Comparison of ENCODE assay signal across 19 cellular contexts in genomic region chr15:42344763-42345162, GRCh38. TPM values are rescaled to one million over a fixed set of nuclear protein-coding genes. Genes with fewer than 3 reads are reported as not detected.
DNase-seq lines count a peak whose midpoint lies in the region; ATAC-seq, FAIRE-seq and TF ChIP-seq lines count a peak whose summit lies in the region.
"Had no signal": no experiment of that assay in that cellular context is flagged by ENCODE, and none has a peak within 500 bp of the region (broad histone marks: within the 10 kb centered on the region; RNA-seq: fewer than 3 reads in every experiment).

No MANE protein-coding gene starts in this region.

- H3K9me3 ChIP-seq in liver (ENCODE audit: control insufficient read depth in 4 of 4, low read length in 3 of 4) (no peaks in the 10 kb centered on the region), HepG2 (ENCODE audit: low read length) (no peaks in the 10 kb centered on the region), heart right ventricle (no peaks in the 10 kb centered on the region)
- H3K9me3 ChIP-seq: MG63, upper lobe of right lung had no signal

- peaks cover 6 to 63% (median 24%) of the 10 kb centered on the region in 4 donors for H3K36me3 ChIP-seq in liver (ENCODE audit: control insufficient read depth in 4 of 4, insufficient read depth in 3 of 4, low read depth in 1 of 4, low read length in 3 of 4)
- peaks cover 0 to 1% of the 10 kb centered on the region in 2 experiments; a peak in 1 of 5 replicates for H3K36me3 ChIP-seq in HepG2 (replicated peaks in 1 of 2; ENCODE audit: control insufficient read depth in 1 of 2, insufficient read depth in 2 of 2, low read length in 2 of 2)
- no peaks in the 10 kb centered on the region for H3K36me3 ChIP-seq in brain microvascular endothelial cell (replicated peaks)
- peaks cover 0 to 97% (median 27%) of the 10 kb centered on the region in 9 donors for H3K36me3 ChIP-seq in heart right ventricle
- H3K36me3 ChIP-seq: MG63 had no signal

- no peaks in the 10 kb centered on the region for H4K20me1 ChIP-seq in HepG2 (ENCODE audit: insufficient read depth, low read length)

- 65% methylated on average over 5 of the region's 5 CpGs for WGBS in liver
- 88% methylated on average over 5 of the region's 5 CpGs for WGBS in HepG2 (ENCODE audit: low lambda C conversion rate)
- 34 to 52% methylated on average over 5 of the region's 5 CpGs for WGBS in heart right ventricle, 2 donors

- no peak overlapping the region for H3K4me3 ChIP-seq in liver (ENCODE audit: low read depth in 1 of 3, low read length in 3 of 3)
- H3K4me3 ChIP-seq in HepG2 (replicated peaks in 1 of 3; ENCODE audit: insufficient read depth in 1 of 3, low read depth in 2 of 3, low read length in 3 of 3), result no peak overlapping the region
- H3K4me3 ChIP-seq in brain microvascular endothelial cell (ENCODE audit: low read depth, low read length), result no peak overlapping the region
- H3K4me3 ChIP-seq in heart right ventricle, result no peak overlapping the region
- H3K4me3 ChIP-seq: MG63, upper lobe of right lung had no signal

- in situ Hi-C loops in HepG2 (cut with HindIII; ENCODE audit: extremely low pct_ligation_motif_present, low pct_unique_long_range_greater_than_20kb) (no loop called here), brain microvascular endothelial cell (cut with HindIII; ENCODE audit: low pct_ligation_motif_present, low sequenced_read_pairs) (no loop called here)

- no peaks in the 10 kb centered on the region for H3K79me2 ChIP-seq in HepG2 (ENCODE audit: insufficient read depth, low read length)

- TF ChIP-seq CTCF in liver (IDR thresholded peaks at IDR 0.05; ENCODE audit: low read depth, low read length, missing input control) (no peak), HepG2 (CRISPR knock-in tag; IDR thresholded peaks at IDR 0.05) (no peak), brain microvascular endothelial cell (IDR thresholded peaks at IDR 0.05; ENCODE audit: low read depth, low read length, missing control alignments) (no peak), heart right ventricle (IDR thresholded peaks at IDR 0.05) (no peak)

- no peak for ATAC-seq in HepG2
- ATAC-seq in heart right ventricle, result peak in 6 of 8 donors; percentile 17 to 65 (median 44)
- ATAC-seq in HG03442 (IDR thresholded peaks at IDR 0.05; ENCODE audit: unreplicated experiment), result no peak
- ATAC-seq: natural killer cell treated with Interleukin-12 subunit alpha and Interleukin-12 subunit beta and Interleukin-15 and Interleukin-18, amount 100 ng/mL, for 72 hours; upper lobe of right lung had no signal

- no peak for DNase-seq in HepG2 (ENCODE audit: low spot score)
- peak; percentile 34 for DNase-seq in brain microvascular endothelial cell
- DNase-seq in heart right ventricle, result no peak
- DNase-seq in activated T-cell treated with anti-CD3 and anti-CD28 coated beads, Interleukin-2, amount 50 U/mL, for 1 hour, result no peak
- DNase-seq in SHP77 (lab: John Stamatoyannopoulos, UW), result no peak
- no peak for DNase-seq in UCSD-AML1 (lab: John Stamatoyannopoulos, UW; ENCODE audit: unreplicated experiment)
- DNase-seq: ACHN; activated CD8-positive, alpha-beta memory T cell treated with anti-CD3 and anti-CD28 coated beads, Interleukin-2, amount 50 U/mL, for 48 hours; amniotic stem cell; DND-41; kidney; MG63; NCI-H2227 treated with DMSO at 0.1 percent for 48 hours; RPMI8226; upper lobe of right lung had no signal

- POLR2A ChIA-PET in HepG2 (lab: Yijun Ruan, JAX), result no interaction called here

- TF ChIP-seq RAD21 in liver (IDR thresholded peaks at IDR 0.05) (no peak), HepG2 (CRISPR knock-in tag; IDR thresholded peaks at IDR 0.05) (no peak)

- TF ChIP-seq EP300 in HepG2 (IDR thresholded peaks at IDR 0.05; ENCODE audit: low read depth in 2 of 2, low read length in 2 of 2), result no peak
- no peak for TF ChIP-seq EP300 in HepG2 (CRISPR knock-in tag; IDR thresholded peaks at IDR 0.05; ENCODE audit: borderline replicate concordance)

- no peaks in the 10 kb centered on the region for H3K4me1 ChIP-seq in liver (ENCODE audit: control insufficient read depth in 4 of 4, insufficient read depth in 4 of 4, low read length in 3 of 4)
- H3K4me1 ChIP-seq in HepG2 (ENCODE audit: insufficient read depth, low read length), result no peaks in the 10 kb centered on the region
- peaks cover 0 to 9% (median 0%) of the 10 kb centered on the region in 9 donors for H3K4me1 ChIP-seq in heart right ventricle
- H3K4me1 ChIP-seq: upper lobe of right lung had no signal

- FAIRE-seq in HepG2 (lab: Jason Lieb, UNC), result no peak
- FAIRE-seq: kidney, TTC549 had no signal

- no peak for TF ChIP-seq POLR2A in HepG2 (IDR thresholded peaks at IDR 0.05; ENCODE audit: insufficient read depth in 1 of 2, low read depth in 2 of 2, low read length in 2 of 2)

- CTCF ChIA-PET in HepG2 (lab: Yijun Ruan, JAX; ENCODE audit: low intra/inter-chr PET ratio, low total read pairs), result no interaction called here

- no peak overlapping the region for H3K4me2 ChIP-seq in HepG2 (ENCODE audit: low read depth, low read length)

- H3K9ac ChIP-seq in liver (ENCODE audit: low read depth in 1 of 2, low read length in 2 of 2) (no peak overlapping the region), HepG2 (ENCODE audit: insufficient read depth, low read depth, low read length) (no peak overlapping the region)

- no peak overlapping the region for H3K27ac ChIP-seq in liver (ENCODE audit: low read depth in 1 of 2, low read length in 2 of 2)
- no peak overlapping the region for H3K27ac ChIP-seq in HepG2 (ENCODE audit: extremely low read length, insufficient read depth, low read length)
- no peak overlapping the region for H3K27ac ChIP-seq in brain microvascular endothelial cell
- H3K27ac ChIP-seq in heart right ventricle, result peak overlapping the region in 1 of 10 donors; percentile 18
- H3K27ac ChIP-seq: upper lobe of right lung had no signal

- H2AFZ ChIP-seq in HepG2 (ENCODE audit: low read length), result no peak overlapping the region

- BruUV-seq in HepG2 (replicated peaks; lab: Mats Ljungman, UMichigan), result no TSS peak

- no peaks in the 10 kb centered on the region for H3K27me3 ChIP-seq in liver (ENCODE audit: control insufficient read depth in 4 of 4, insufficient read depth in 4 of 4, low read length in 3 of 4)
- no peaks in the 10 kb centered on the region for H3K27me3 ChIP-seq in HepG2 (ENCODE audit: control insufficient read depth in 1 of 2, insufficient read depth in 2 of 2, low read length in 2 of 2)
- H3K27me3 ChIP-seq in brain microvascular endothelial cell (replicated peaks), result no peaks in the 10 kb centered on the region
- H3K27me3 ChIP-seq in heart right ventricle, result no peaks in the 10 kb centered on the region
- H3K27me3 ChIP-seq: MG63, upper lobe of right lung had no signal

- intact Hi-C loops in HepG2 (cut with micrococcal nuclease; ENCODE audit: unreplicated experiment) (no loop called here), heart right ventricle (cut with DNase I) (no loop called here)

TF ChIP-seq in liver, 16 proteins besides CTCF, POLR2A, EP300 and RAD21 (continues in another document):
- TF ChIP-seq NR2F2 (IDR thresholded peaks at IDR 0.05) (no peak), RXRA (IDR thresholded peaks at IDR 0.05) (no peak)

TF ChIP-seq in HepG2, 621 proteins besides CTCF, POLR2A, EP300 and RAD21 (continues in another document):
- TF ChIP-seq ADNP (CRISPR knock-in tag; IDR thresholded peaks at IDR 0.05), result no peak
- no peak for TF ChIP-seq RNF219 (CRISPR knock-in tag; IDR thresholded peaks at IDR 0.05)
- TF ChIP-seq ZNF274 (CRISPR knock-in tag; IDR thresholded peaks at IDR 0.05), result no peak
- TF ChIP-seq ATAD3A (CRISPR knock-in tag; IDR thresholded peaks at IDR 0.05), result no peak
- no peak for TF ChIP-seq PHB2 (IDR thresholded peaks at IDR 0.05; ENCODE audit: partially characterized antibody)

RNA-seq across cellular contexts. Expression of gene CAPN3, which starts 14.5 kb away (rescaled TPM):
- total RNA-seq in liver (1 to 10 TPM; 2.0 to 6.1 TPM), HepG2 (2016; rRNA removed; fragmentation: Illumina TruSeq; extraction: Trizol) (0.90 and 1.3 TPM in 2 replicates), heart right ventricle (10 to 100 TPM in 1 of 10 donors, 1 to 10 TPM in 9; 2.6 to 10.6 (median 5.7) TPM)
- polyA plus RNA-seq in liver (1 to 10 TPM; 2.2 to 6.1 TPM), HepG2 (2011; rRNA removed) (3.7 and 4.6 TPM in 2 replicates), heart right ventricle (10 to 100 TPM in 1 of 2 donors, 1 to 10 TPM in 1; 2.7 to 33.9 TPM)
- total RNA-seq in HepG2 (2016; cell fraction: cytosol; rRNA removed; fragmentation: Illumina TruSeq; extraction: Trizol; ENCODE audit: low read depth), result 0.51 and 0.71 TPM in 2 replicates
- total RNA-seq in HepG2 (2016; cell fraction: insoluble cytoplasmic fraction; rRNA removed; fragmentation: Illumina TruSeq; extraction: Trizol), result 0.61 and 1.3 TPM in 2 replicates
- total RNA-seq in HepG2 (2016; cell fraction: membrane; rRNA removed; fragmentation: Illumina TruSeq; extraction: Trizol), result 1.4 TPM in 2 replicates
- 1.7 and 2.9 TPM in 2 replicates for total RNA-seq in HepG2 (2016; cell fraction: nucleus; rRNA removed; fragmentation: Illumina TruSeq; extraction: Trizol)
- polyA plus RNA-seq in HepG2 (2011; cell fraction: cytosol; rRNA removed), result 2.0 and 3.1 TPM in 2 replicates
- polyA plus RNA-seq in HepG2 (2011; cell fraction: nucleus; rRNA removed), result 15.5 and 18.2 TPM in 2 replicates
- 1.5 and 2.8 TPM in 2 replicates for polyA plus RNA-seq in HepG2 (2012)
- 0.97 and 0.99 TPM in 2 replicates for polyA plus RNA-seq in HepG2 (2016; cell fraction: cytosol; fragmentation: Illumina TruSeq; extraction: Trizol; ENCODE audit: low read depth)
- 1.1 and 2.3 TPM in 2 replicates for polyA plus RNA-seq in HepG2 (2016; cell fraction: insoluble cytoplasmic fraction; fragmentation: Illumina TruSeq; extraction: Trizol; ENCODE audit: low read depth)
- 0.72 and 1.1 TPM in 2 replicates for polyA plus RNA-seq in HepG2 (2016; cell fraction: membrane; fragmentation: Illumina TruSeq; extraction: Trizol; ENCODE audit: low read depth)
- polyA plus RNA-seq in HepG2 (2016; cell fraction: nucleus; fragmentation: Illumina TruSeq; extraction: Trizol; ENCODE audit: insufficient read depth, low read depth), result 3.9 and 5.1 TPM in 2 replicates
- 1.6 and 2.5 TPM in 2 replicates for polyA minus RNA-seq in HepG2 (2011; rRNA and poly(A)+ RNA removed; ENCODE audit: low replicate concordance)
- 0.79 and 1.1 TPM in 2 replicates for polyA minus RNA-seq in HepG2 (2011; cell fraction: cytosol; rRNA and poly(A)+ RNA removed)
- 1.6 and 2.1 TPM in 2 replicates for polyA minus RNA-seq in HepG2 (2011; cell fraction: nucleus; rRNA and poly(A)+ RNA removed)

Comparison
In these comparisons a context has a peak if more than half of its experiments do, and no peak if none do; other contexts are left out.
1. ATAC-seq: peak in heart right ventricle (6 of 8); none in HepG2 (single experiment) and HG03442 (single experiment).